Comparison of ENCODE assay signal across 11 cellular contexts in genomic region chr17:45345554-45346254, GRCh38. TPM values are rescaled to one million over a fixed set of nuclear protein-coding genes. Genes with fewer than 3 reads are reported as not detected.
DNase-seq lines count a peak whose midpoint lies in the region; ATAC-seq and TF ChIP-seq lines count a peak whose summit lies in the region.
"Had no signal": no experiment of that assay in that cellular context is flagged by ENCODE, and none has a peak within 500 bp of the region (broad histone marks: within the 10 kb centered on the region; RNA-seq: fewer than 3 reads in every experiment).

No MANE protein-coding gene starts in this region.

- ATAC-seq in gastrocnemius medialis, result peak; percentile 61 to 72
- ATAC-seq: PC-3 had no signal

- H3K4me1 ChIP-seq in gastrocnemius medialis (no peaks in the 10 kb centered on the region), spleen (peaks cover 0 to 14% (median 1%) of the 10 kb centered on the region in 6 donors)

- H3K4me3 Mint-ChIP-seq in activated T-helper 1 cell treated with anti-CD3 and anti-CD28 coated beads, Interleukin-12 subunit alpha, Interleukin-12 subunit beta, Interleukin-2, Interleukin-4 antibody, amounts not matched to agents 30 ng/mL and 10 ng/mL and 1 ng/mL, durations not matched to agents 14 hours and 24 hours and 36 hours, result no peak overlapping the region

- no peaks in the 10 kb centered on the region for H3K4me1 Mint-ChIP-seq in activated T-helper 1 cell treated with anti-CD3 and anti-CD28 coated beads, Interleukin-12 subunit alpha, Interleukin-12 subunit beta, Interleukin-2, Interleukin-4 antibody, amounts not matched to agents 30 ng/mL and 10 ng/mL and 1 ng/mL, durations not matched to agents 14 hours and 24 hours and 36 hours (ENCODE audit: low read depth)

- H3K36me3 ChIP-seq in gastrocnemius medialis (no peaks in the 10 kb centered on the region), spleen (no peaks in the 10 kb centered on the region)

- no peaks in the 10 kb centered on the region for H3K9me3 ChIP-seq in gastrocnemius medialis
- no peaks in the 10 kb centered on the region for H3K9me3 ChIP-seq in spleen

- WGBS in spleen, 5 donors, result 6 to 17% (median 16%) methylated on average over 3 of the region's 3 CpGs

- H3K36me3 Mint-ChIP-seq in activated T-helper 1 cell treated with anti-CD3 and anti-CD28 coated beads, Interleukin-12 subunit alpha, Interleukin-12 subunit beta, Interleukin-2, Interleukin-4 antibody, amounts not matched to agents 30 ng/mL and 10 ng/mL and 1 ng/mL, durations not matched to agents 14 hours and 24 hours and 36 hours (ENCODE audit: low read depth), result no peaks in the 10 kb centered on the region

- TF ChIP-seq CTCF in gastrocnemius medialis (IDR thresholded peaks at IDR 0.05 in 4 of 5, conservative IDR thresholded peaks at IDR 0.05 in 1 of 5) (no peak), spleen (IDR thresholded peaks at IDR 0.05 in 8 of 11, conservative IDR thresholded peaks at IDR 0.05 in 3 of 11) (no peak)

- peaks cover 14% of the 10 kb centered on the region for H3K27me3 Mint-ChIP-seq in activated T-helper 1 cell treated with anti-CD3 and anti-CD28 coated beads, Interleukin-12 subunit alpha, Interleukin-12 subunit beta, Interleukin-2, Interleukin-4 antibody, amounts not matched to agents 30 ng/mL and 10 ng/mL and 1 ng/mL, durations not matched to agents 14 hours and 24 hours and 36 hours (ENCODE audit: insufficient read depth)

- H3K27me3 ChIP-seq in gastrocnemius medialis, result no peaks in the 10 kb centered on the region
- no peaks in the 10 kb centered on the region for H3K27me3 ChIP-seq in spleen (replicated peaks in 1 of 7)

- TF ChIP-seq POLR2A in gastrocnemius medialis (IDR thresholded peaks at IDR 0.05), result no peak
- TF ChIP-seq POLR2A in spleen (IDR thresholded peaks at IDR 0.05), result no peak

- peak overlapping the region in 3 of 4 donors; percentile 7 to 30 (median 7) for H3K27ac ChIP-seq in gastrocnemius medialis
- H3K27ac ChIP-seq in spleen, result peak overlapping the region in 4 of 8 donors; percentile 11 to 43 (median 30)

- in situ Hi-C loops in gastrocnemius medialis (cut with MboI; ENCODE audit: low sequenced_read_pairs in 4 of 4), result no loop called here

- intact Hi-C loops in gastrocnemius medialis (cut with DNase I; ENCODE audit: low total_unique reads), result no loop called here
- intact Hi-C loops in spleen (cut with DNase I; ENCODE audit: low total_unique reads), result no loop called here
- intact Hi-C loops in activated T-helper 1 cell treated with anti-CD3 and anti-CD28 coated beads, Interleukin-12 subunit alpha, Interleukin-12 subunit beta, Interleukin-2, Interleukin-4 antibody, amounts not matched to agents 30 ng/mL and 10 ng/mL and 1 ng/mL, durations not matched to agents 14 hours and 24 hours and 36 hours (cut with micrococcal nuclease), result no loop called here

- peak; percentile 98 for DNase-seq in EH (ENCODE audit: low read depth)
- DNase-seq in fibroblast of the conjunctiva (ENCODE audit: low read depth), result peak; percentile 43
- DNase-seq in gastrocnemius medialis, result peak in 1 of 2 donors; percentile 35
- DNase-seq in spleen, result no peak
- no peak for DNase-seq in dedifferentiated amniotic fluid mesenchymal stem cell (ENCODE audit: extremely low spot score)
- DNase-seq in hypothalamus (lab: John Stamatoyannopoulos, UW), result no peak
- DNase-seq in activated T-helper 1 cell treated with anti-CD3 and anti-CD28 coated beads, Interleukin-12 subunit alpha, Interleukin-12 subunit beta, Interleukin-2, Interleukin-4 antibody, amounts not matched to agents 30 ng/mL and 10 ng/mL and 1 ng/mL, durations not matched to agents 14 hours and 24 hours and 36 hours (ENCODE audit: low spot score), result no peak
- DNase-seq: effector memory CD4-positive, alpha-beta T cell; PC-3; stimulated activated naive CD4-positive, alpha-beta T cell treated with Interleukin-2 at 50 U/mL for 16 hours had no signal

- no peak overlapping the region for H3K27ac Mint-ChIP-seq in activated T-helper 1 cell treated with anti-CD3 and anti-CD28 coated beads, Interleukin-12 subunit alpha, Interleukin-12 subunit beta, Interleukin-2, Interleukin-4 antibody, amounts not matched to agents 30 ng/mL and 10 ng/mL and 1 ng/mL, durations not matched to agents 14 hours and 24 hours and 36 hours

- H3K9me3 Mint-ChIP-seq in activated T-helper 1 cell treated with anti-CD3 and anti-CD28 coated beads, Interleukin-12 subunit alpha, Interleukin-12 subunit beta, Interleukin-2, Interleukin-4 antibody, amounts not matched to agents 30 ng/mL and 10 ng/mL and 1 ng/mL, durations not matched to agents 14 hours and 24 hours and 36 hours, result no peaks in the 10 kb centered on the region

- H3K4me3 ChIP-seq in gastrocnemius medialis (no peak overlapping the region), spleen (no peak overlapping the region)

TF ChIP-seq in PFSK-1, 5 proteins besides CTCF, POLR2A, EP300 and RAD21:
- TF ChIP-seq SIN3A (IDR thresholded peaks at IDR 0.05; ENCODE audit: borderline replicate concordance, insufficient read depth, low read length) (0 out of 2 replicates have a peak, but pooled peaks have one; percentile 47), TAF1 (IDR thresholded peaks at IDR 0.05; ENCODE audit: borderline replicate concordance, insufficient read depth, low read length) (no peak)

RNA-seq across cellular contexts. Expression of gene MAP3K14, which starts 28.9 kb away (rescaled TPM):
- polyA plus RNA-seq in PFSK-1 (2012; ENCODE audit: insufficient read length, low read depth), result 7.4 TPM
- total RNA-seq in gastrocnemius medialis (10 to 100 TPM; 18.0 to 62.8 (median 34.0) TPM), spleen (10 to 100 TPM; 22.1 to 36.3 (median 32.1) TPM)
- 10 to 100 TPM; 17.3 to 18.8 (median 18.0) TPM for polyA plus RNA-seq in spleen
- total RNA-seq in activated T-helper 1 cell treated with anti-CD3 and anti-CD28 coated beads, Interleukin-12 subunit alpha, Interleukin-12 subunit beta, Interleukin-2, Interleukin-4 antibody, amounts not matched to agents 30 ng/mL and 10 ng/mL and 1 ng/mL, durations not matched to agents 14 hours and 24 hours and 36 hours, result 64.4 and 64.7 TPM in 2 replicates

Comparison
In these comparisons a context has a peak if more than half of its experiments do, and no peak if none do; other contexts are left out.
1. DNase-seq: peak in EH (single experiment) and fibroblast of the conjunctiva (single experiment); none in spleen (single experiment), dedifferentiated amniotic fluid mesenchymal stem cell (single experiment), hypothalamus (0 of 51) and activated T-helper 1 cell treated with anti-CD3 and anti-CD28 coated beads, Interleukin-12 subunit alpha, Interleukin-12 subunit beta, Interleukin-2, Interleukin-4 antibody, amounts not matched to agents 30 ng/mL and 10 ng/mL and 1 ng/mL, durations not matched to agents 14 hours and 24 hours and 36 hours (single experiment).